1 cellular context compared by ENCODE assay signal in genomic region chr11:62602141-62603071, GRCh38.
TF ChIP-seq lines count a peak whose summit lies in the region.

No MANE protein-coding gene starts in this region.

TF ChIP-seq in K562, 482 proteins besides CTCF, POLR2A, EP300 and RAD21 (continued from another document and continues in another):
- peak; percentile 93 for TF ChIP-seq MGA (IDR thresholded peaks at IDR 0.05)
- TF ChIP-seq PCBP1 (IDR thresholded peaks at IDR 0.05; ENCODE audit: low read depth, low read length, poor library complexity, severe bottlenecking): peak; percentile 90
- peak; percentile 91 for TF ChIP-seq MAX (CRISPR knock-in tag; IDR thresholded peaks at IDR 0.05)
- 0 out of 2 replicates have a peak, but pooled peaks have one; percentile 65 for TF ChIP-seq KAT7 (CRISPR knock-in tag; IDR thresholded peaks at IDR 0.05; ENCODE audit: borderline replicate concordance)
- no peak for TF ChIP-seq CUX1 (CRISPR knock-in tag; IDR thresholded peaks at IDR 0.05)
- no peak for TF ChIP-seq ZNF518B (CRISPR knock-in tag; IDR thresholded peaks at IDR 0.05)
- TF ChIP-seq HNRNPK (IDR thresholded peaks at IDR 0.05; ENCODE audit: low read depth, low read length, poor library complexity, severe bottlenecking): peak; percentile 69
- 0 out of 2 replicates have a peak, but pooled peaks have one; percentile 25 for TF ChIP-seq ZBTB9 (CRISPR knock-in tag; IDR thresholded peaks at IDR 0.05)
- peak; percentile 34; the same call in 1 of the 2 replicates for TF ChIP-seq MTA1 (IDR thresholded peaks at IDR 0.05; ENCODE audit: borderline replicate concordance)
- no peak for TF ChIP-seq KDM1A (IDR thresholded peaks at IDR 0.05)
- peak; percentile 9; the same call in 1 of the 2 replicates for TF ChIP-seq XRCC5 (IDR thresholded peaks at IDR 0.05; ENCODE audit: low read depth, low read length)
- TF ChIP-seq CREB1 (IDR thresholded peaks at IDR 0.05): no peak
- TF ChIP-seq CREB1 (CRISPR knock-in tag; IDR thresholded peaks at IDR 0.05): peak; percentile 33; the same call in 1 of the 2 replicates
- TF ChIP-seq HOMEZ (CRISPR knock-in tag; IDR thresholded peaks at IDR 0.05): no peak
- TF ChIP-seq ZNF165 (CRISPR knock-in tag; IDR thresholded peaks at IDR 0.05; ENCODE audit: borderline replicate concordance): peak; percentile 55; the same call in 1 of the 2 replicates
- 0 out of 2 replicates have a peak, but pooled peaks have one; percentile 36 for TF ChIP-seq ATF4 (CRISPR knock-in tag; IDR thresholded peaks at IDR 0.05)
- TF ChIP-seq PRDM10 (IDR thresholded peaks at IDR 0.05; ENCODE audit: partially characterized antibody): peak; percentile 60
- no peak for TF ChIP-seq BDP1 (IDR thresholded peaks at IDR 0.05; ENCODE audit: insufficient read depth, insufficient read length)
